In the genomic region with DNA sequence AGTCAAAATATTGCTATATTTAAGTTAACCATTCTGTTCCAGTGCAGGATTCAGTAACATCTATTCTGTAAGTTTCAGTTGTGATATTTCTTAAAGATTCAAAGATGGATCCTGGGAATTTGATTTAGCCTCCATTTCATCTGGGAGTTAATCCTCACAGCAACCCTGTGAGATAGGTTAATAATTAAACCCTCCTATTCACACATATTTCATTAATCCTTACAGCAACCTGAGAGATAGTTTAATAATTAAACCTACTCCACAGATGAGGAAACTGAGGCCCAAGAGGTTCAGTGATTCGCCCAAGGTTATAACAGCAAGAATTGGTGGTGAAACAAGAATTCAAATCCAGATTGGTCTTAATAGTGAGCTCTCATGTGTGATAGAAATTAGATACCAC, we compare ENCODE assay signal across 17 cellular contexts.
"Had no signal": no experiment of that assay in that cellular context is flagged by ENCODE, and none has a peak within 500 bp of the region (broad histone marks: within the 10 kb centered on the region; RNA-seq: fewer than 3 reads in every experiment).

No MANE protein-coding gene starts in this region.

- H3K27me3 Mint-ChIP-seq: activated B cell treated with CpG ODN at 0.5 μM for 24 hours; brain; central memory CD8-positive, alpha-beta T cell; T-helper 17 cell had no signal

- H3K4me3 Mint-ChIP-seq: activated B cell treated with CpG ODN at 0.5 μM for 24 hours; brain; central memory CD8-positive, alpha-beta T cell; T-helper 17 cell had no signal

- H3K27me3 ChIP-seq: gastroesophageal sphincter, right lobe of liver, spleen, upper lobe of right lung had no signal

- ATAC-seq: gastroesophageal sphincter, T-helper 17 cell, upper lobe of right lung had no signal

- H3K27ac ChIP-seq: gastroesophageal sphincter, prostate gland, right lobe of liver, spleen, upper lobe of right lung had no signal

- H3K9me3 Mint-ChIP-seq: activated B cell treated with CpG ODN at 0.5 μM for 24 hours; brain; central memory CD8-positive, alpha-beta T cell had no signal

- H3K9me3 ChIP-seq: gastroesophageal sphincter, prostate gland, right lobe of liver, spleen, upper lobe of right lung had no signal

- DNase-seq: activated B cell treated with CpG ODN at 0.5 μM for 24 hours; activated CD4-positive, alpha-beta T cell treated with anti-CD3 and anti-CD28 coated beads, Interleukin-2, amount 50 U/mL, for 1 hour; activated naive CD4-positive, alpha-beta T cell treated with Interleukin-2 at 50 U/mL for 16 hours; activated T-cell treated with anti-CD3 and anti-CD28 coated beads, Interleukin-2, amount 50 U/mL, for 48 hours; amniotic stem cell; effector memory CD4-positive, alpha-beta T cell; nucleus accumbens; right lobe of liver; spleen; stimulated activated CD4-positive, alpha-beta T cell treated with anti-CD3 and anti-CD28 coated beads, Interleukin-2, amount 100 ng/mL, for 24 hours; stimulated activated naive CD4-positive, alpha-beta T cell treated with Interleukin-2 at 50 U/mL for 16 hours; T-helper 17 cell; upper lobe of right lung had no signal
